Comparison of ENCODE assay signal across 8 cellular contexts in the genomic region with DNA sequence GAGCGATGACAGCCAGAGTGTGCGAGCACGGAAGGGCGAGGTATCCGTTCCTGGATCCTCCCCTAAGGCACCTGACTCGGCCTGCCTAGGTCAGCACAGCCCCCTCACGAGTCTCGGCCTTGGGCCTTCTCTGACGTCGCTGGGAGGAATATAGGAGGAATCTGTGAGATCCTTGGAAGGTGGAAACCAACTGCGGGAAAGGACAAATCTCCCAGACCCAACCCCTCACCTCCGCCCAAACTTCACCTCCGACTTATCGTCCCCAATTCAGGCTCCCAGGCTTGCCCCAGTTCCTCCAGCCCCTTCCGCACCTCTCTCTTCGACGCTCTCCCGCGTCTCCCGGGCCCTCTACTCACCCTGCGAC. TPM values are rescaled to one million over a fixed set of nuclear protein-coding genes. Genes with fewer than 3 reads are reported as not detected.
DNase-seq lines count a peak whose midpoint lies in the region; ATAC-seq and TF ChIP-seq lines count a peak whose summit lies in the region.

No MANE protein-coding gene starts in this region.

- H3K27me3 ChIP-seq in MM.1S (replicated peaks; ENCODE audit: insufficient read depth, low read length), result no peaks in the 10 kb centered on the region

- no peaks in the 10 kb centered on the region for H3K9me3 Mint-ChIP-seq in activated T-helper 1 cell treated with anti-CD3 and anti-CD28 coated beads, Interleukin-12 subunit alpha, Interleukin-12 subunit beta, Interleukin-2, Interleukin-4 antibody, amounts not matched to agents 30 ng/mL and 10 ng/mL and 1 ng/mL, durations not matched to agents 14 hours and 24 hours and 36 hours

- H3K36me3 ChIP-seq in MM.1S (replicated peaks; ENCODE audit: insufficient read depth, low read length), result peaks cover 16% of the 10 kb centered on the region

- ATAC-seq in GM21367 (IDR thresholded peaks at IDR 0.05; ENCODE audit: unreplicated experiment), result peak; percentile 17

- peaks cover 47% of the 10 kb centered on the region for H3K79me2 ChIP-seq in MM.1S (ENCODE audit: low read length)

- H4K20me1 ChIP-seq in MM.1S (ENCODE audit: insufficient read depth, low read length), result no peaks in the 10 kb centered on the region

- no peaks in the 10 kb centered on the region for H3K9me2 ChIP-seq in MM.1S (replicated peaks; ENCODE audit: insufficient read depth, low read length)

- H3K27ac Mint-ChIP-seq in activated T-helper 1 cell treated with anti-CD3 and anti-CD28 coated beads, Interleukin-12 subunit alpha, Interleukin-12 subunit beta, Interleukin-2, Interleukin-4 antibody, amounts not matched to agents 30 ng/mL and 10 ng/mL and 1 ng/mL, durations not matched to agents 14 hours and 24 hours and 36 hours, result peak overlapping the region; percentile 85

- peak overlapping the region; percentile 93 for H3K4me3 Mint-ChIP-seq in activated T-helper 1 cell treated with anti-CD3 and anti-CD28 coated beads, Interleukin-12 subunit alpha, Interleukin-12 subunit beta, Interleukin-2, Interleukin-4 antibody, amounts not matched to agents 30 ng/mL and 10 ng/mL and 1 ng/mL, durations not matched to agents 14 hours and 24 hours and 36 hours

- no peaks in the 10 kb centered on the region for H3K9me3 ChIP-seq in MM.1S (replicated peaks; ENCODE audit: insufficient read depth, low read length)

- H2AFZ ChIP-seq in MM.1S (ENCODE audit: low read length), result peak overlapping the region; percentile 59

- peaks cover 31% of the 10 kb centered on the region for H3K36me3 Mint-ChIP-seq in activated T-helper 1 cell treated with anti-CD3 and anti-CD28 coated beads, Interleukin-12 subunit alpha, Interleukin-12 subunit beta, Interleukin-2, Interleukin-4 antibody, amounts not matched to agents 30 ng/mL and 10 ng/mL and 1 ng/mL, durations not matched to agents 14 hours and 24 hours and 36 hours (ENCODE audit: low read depth)

- peak overlapping the region; percentile 96 for H3K9ac ChIP-seq in MM.1S (ENCODE audit: low read length)

- peak overlapping the region; percentile 85 for H3K4me2 ChIP-seq in MM.1S (ENCODE audit: low read depth, low read length)

- intact Hi-C loops in activated T-helper 1 cell treated with anti-CD3 and anti-CD28 coated beads, Interleukin-12 subunit alpha, Interleukin-12 subunit beta, Interleukin-2, Interleukin-4 antibody, amounts not matched to agents 30 ng/mL and 10 ng/mL and 1 ng/mL, durations not matched to agents 14 hours and 24 hours and 36 hours (cut with micrococcal nuclease), result loop anchor here (2.0 kb wide), 3 partner anchors 56 to 740 kb away; partner anchors contain the start of genes PRUNE1 and SF3B4
- intact Hi-C loops in posterior cingulate gyrus (cut with DNase I), result no loop called here

- TF ChIP-seq CTCF in MM.1S (IDR thresholded peaks at IDR 0.05; ENCODE audit: low read length), result no peak
- no peak for TF ChIP-seq CTCF in fibroblast of pulmonary artery (IDR thresholded peaks at IDR 0.05; ENCODE audit: low read length, missing control alignments)

- peaks cover 8% of the 10 kb centered on the region for H3K4me1 ChIP-seq in MM.1S (ENCODE audit: low read length)

- in situ Hi-C loops in ACHN (cut with HindIII; ENCODE audit: low pct_ligation_motif_present, low pct_unique_long_range_greater_than_20kb, low sequenced_read_pairs), result no loop called here

- DNase-seq in ACHN (peak; percentile 51), MM.1S (peak; percentile 82), fibroblast of pulmonary artery (ENCODE audit: low read depth) (peak; percentile 39), occipital lobe (lab: John Stamatoyannopoulos, UW) (peak; percentile 14), NCI-H2107 (lab: John Stamatoyannopoulos, UW) (no peak), posterior cingulate gyrus (no peak)
- peak; percentile 40 for DNase-seq in activated T-helper 1 cell treated with anti-CD3 and anti-CD28 coated beads, Interleukin-12 subunit alpha, Interleukin-12 subunit beta, Interleukin-2, Interleukin-4 antibody, amounts not matched to agents 30 ng/mL and 10 ng/mL and 1 ng/mL, durations not matched to agents 14 hours and 24 hours and 36 hours (ENCODE audit: low spot score)

- H3K4me3 ChIP-seq in MM.1S (ENCODE audit: low read length) (peak overlapping the region; percentile 88), fibroblast of pulmonary artery (replicated peaks; ENCODE audit: low read depth, low read length) (peak overlapping the region; percentile 83)

- H3K27ac ChIP-seq in MM.1S (ENCODE audit: low read length), result peak overlapping the region; percentile 77

- peaks cover 3% of the 10 kb centered on the region for H3K27me3 Mint-ChIP-seq in activated T-helper 1 cell treated with anti-CD3 and anti-CD28 coated beads, Interleukin-12 subunit alpha, Interleukin-12 subunit beta, Interleukin-2, Interleukin-4 antibody, amounts not matched to agents 30 ng/mL and 10 ng/mL and 1 ng/mL, durations not matched to agents 14 hours and 24 hours and 36 hours (ENCODE audit: insufficient read depth)

- peaks cover 4% of the 10 kb centered on the region; the same call in 1 of the 2 replicates for H3F3A ChIP-seq in MM.1S (ENCODE audit: insufficient read depth, low read length)

- peaks cover 30% of the 10 kb centered on the region for H3K4me1 Mint-ChIP-seq in activated T-helper 1 cell treated with anti-CD3 and anti-CD28 coated beads, Interleukin-12 subunit alpha, Interleukin-12 subunit beta, Interleukin-2, Interleukin-4 antibody, amounts not matched to agents 30 ng/mL and 10 ng/mL and 1 ng/mL, durations not matched to agents 14 hours and 24 hours and 36 hours (ENCODE audit: low read depth)

RNA-seq across cellular contexts. Expression of gene APH1A, which starts 0.5 kb away (rescaled TPM):
- 102 and 111 TPM in 2 replicates for total RNA-seq in activated T-helper 1 cell treated with anti-CD3 and anti-CD28 coated beads, Interleukin-12 subunit alpha, Interleukin-12 subunit beta, Interleukin-2, Interleukin-4 antibody, amounts not matched to agents 30 ng/mL and 10 ng/mL and 1 ng/mL, durations not matched to agents 14 hours and 24 hours and 36 hours
- total RNA-seq in occipital lobe, result 76.7 TPM

RNA-seq across cellular contexts. Expression of gene C1orf54, which starts 4.3 kb away (rescaled TPM):
- 1.6 TPM in 2 replicates for total RNA-seq in activated T-helper 1 cell treated with anti-CD3 and anti-CD28 coated beads, Interleukin-12 subunit alpha, Interleukin-12 subunit beta, Interleukin-2, Interleukin-4 antibody, amounts not matched to agents 30 ng/mL and 10 ng/mL and 1 ng/mL, durations not matched to agents 14 hours and 24 hours and 36 hours
- total RNA-seq in occipital lobe, result 9.2 TPM

RNA-seq across cellular contexts. Expression of gene CA14, which starts 10.8 kb away (rescaled TPM):
- total RNA-seq in activated T-helper 1 cell treated with anti-CD3 and anti-CD28 coated beads, Interleukin-12 subunit alpha, Interleukin-12 subunit beta, Interleukin-2, Interleukin-4 antibody, amounts not matched to agents 30 ng/mL and 10 ng/mL and 1 ng/mL, durations not matched to agents 14 hours and 24 hours and 36 hours, result not detected in 2 replicates
- 1.7 TPM for total RNA-seq in occipital lobe

RNA-seq across cellular contexts. Expression of gene CIART, which starts 14.0 kb away (rescaled TPM):
- total RNA-seq in activated T-helper 1 cell treated with anti-CD3 and anti-CD28 coated beads, Interleukin-12 subunit alpha, Interleukin-12 subunit beta, Interleukin-2, Interleukin-4 antibody, amounts not matched to agents 30 ng/mL and 10 ng/mL and 1 ng/mL, durations not matched to agents 14 hours and 24 hours and 36 hours, result 3.4 TPM in 2 replicates
- 2.5 TPM for total RNA-seq in occipital lobe

RNA-seq across cellular contexts. Expression of gene MRPS21, which starts 25.3 kb away (rescaled TPM):
- total RNA-seq in activated T-helper 1 cell treated with anti-CD3 and anti-CD28 coated beads, Interleukin-12 subunit alpha, Interleukin-12 subunit beta, Interleukin-2, Interleukin-4 antibody, amounts not matched to agents 30 ng/mL and 10 ng/mL and 1 ng/mL, durations not matched to agents 14 hours and 24 hours and 36 hours, result 81.4 and 85.2 TPM in 2 replicates
- total RNA-seq in occipital lobe, result 69.3 TPM

Comparison
In these comparisons a context has a peak if more than half of its experiments do, and no peak if none do; other contexts are left out.
1. DNase-seq: peak in ACHN (single experiment), MM.1S (single experiment), activated T-helper 1 cell treated with anti-CD3 and anti-CD28 coated beads, Interleukin-12 subunit alpha, Interleukin-12 subunit beta, Interleukin-2, Interleukin-4 antibody, amounts not matched to agents 30 ng/mL and 10 ng/mL and 1 ng/mL, durations not matched to agents 14 hours and 24 hours and 36 hours (single experiment), fibroblast of pulmonary artery (single experiment) and occipital lobe (single experiment); none in NCI-H2107 (single experiment) and posterior cingulate gyrus (0 of 10).